ENCODE assay signal across 10 cellular contexts in genomic region chr6:165571721-165572132, GRCh38.
DNase-seq lines count a peak whose midpoint lies in the region; ATAC-seq, FAIRE-seq and TF ChIP-seq lines count a peak whose summit lies in the region.
"Had no signal": no experiment of that assay in that cellular context is flagged by ENCODE, and none has a peak within 500 bp of the region (broad histone marks: within the 10 kb centered on the region; RNA-seq: fewer than 3 reads in every experiment).

No MANE protein-coding gene starts in this region.

- peak overlapping the region; percentile 81; the same call in 2 of the 3 replicates for H3K4me2 ChIP-seq in A549

- H3K4me3 ChIP-seq in A549 (no peak overlapping the region), SJCRH30 (no peak overlapping the region), BE2C (ENCODE audit: low read depth, low read length) (no peak overlapping the region)
- H3K4me3 ChIP-seq: lower lobe of right lung had no signal

- no peak for TF ChIP-seq RAD21 in A549 (conservative IDR thresholded peaks at IDR 0.05 in 1 of 2, IDR thresholded peaks at IDR 0.05 in 1 of 2)

- POLR2A ChIA-PET in A549 (lab: Yijun Ruan, JAX): no interaction called here

- ATAC-seq in A549: peak in 1 of 2 experiments; percentile 7; a peak in 1 of 6 replicates
- ATAC-seq in GM19395 (IDR thresholded peaks at IDR 0.05; ENCODE audit: unreplicated experiment): peak; percentile 93
- peak; percentile 70 for ATAC-seq in HG02970 (IDR thresholded peaks at IDR 0.05; ENCODE audit: low FRiP score, unreplicated experiment)
- ATAC-seq in GM19455 (IDR thresholded peaks at IDR 0.05; ENCODE audit: unreplicated experiment): no peak

- peaks cover 77% of the 10 kb centered on the region for H3K4me1 ChIP-seq in A549
- H3K4me1 ChIP-seq in SJCRH30: peaks cover 10% of the 10 kb centered on the region; the same call in 1 of the 2 replicates
- peaks cover 2% of the 10 kb centered on the region; the same call in 1 of the 2 replicates for H3K4me1 ChIP-seq in BE2C
- H3K4me1 ChIP-seq: lower lobe of right lung had no signal

- no peak for TF ChIP-seq POLR2A in A549 (IDR thresholded peaks at IDR 0.05; ENCODE audit: low read length)

- no peak for TF ChIP-seq CTCF in A549 (IDR thresholded peaks at IDR 0.05)
- TF ChIP-seq CTCF in BE2C (IDR thresholded peaks at IDR 0.05; ENCODE audit: low read depth, low read length): no peak

- CTCF ChIA-PET in A549 (lab: Yijun Ruan, JAX): no interaction called here
- CTCF ChIA-PET in activated naive CD4-positive, alpha-beta T cell treated with anti-CD3 and anti-CD28 coated beads, Interleukin-2, amount 10 ng/mL, durations not matched to agents 7 days and 5 days (lab: Charles Lee): no interaction called here

- H3K36me3 ChIP-seq in SJCRH30 (no peaks in the 10 kb centered on the region), BE2C (no peaks in the 10 kb centered on the region)
- H3K36me3 ChIP-seq: lower lobe of right lung had no signal

- WGBS in A549 (ENCODE audit: missing lambda C conversion rate): 83% methylated on average over 3 of the region's 3 CpGs

- H3K27ac ChIP-seq in A549 (peak overlapping the region; percentile 71 to 75; a peak in 5 of 6 replicates), SJCRH30 (peak overlapping the region; percentile 32; the same call in 1 of the 2 replicates)
- H3K27ac ChIP-seq: lower lobe of right lung had no signal

- no peaks in the 10 kb centered on the region for H3K36me3 Mint-ChIP-seq in activated naive CD4-positive, alpha-beta T cell treated with anti-CD3 and anti-CD28 coated beads, Interleukin-2, amount 10 ng/mL, durations not matched to agents 7 days and 5 days

- FAIRE-seq in A549 (lab: Jason Lieb, UNC): no peak
- FAIRE-seq: A204.1 had no signal

- no peak overlapping the region for H3K27ac Mint-ChIP-seq in activated naive CD4-positive, alpha-beta T cell treated with anti-CD3 and anti-CD28 coated beads, Interleukin-2, amount 10 ng/mL, durations not matched to agents 7 days and 5 days

- DNase-seq in A549 (ENCODE audit: low read depth in 1 of 2, low spot score in 1 of 2) (no peak), SJCRH30 (no peak), BE2C (no peak), UCSD-AML1 (lab: John Stamatoyannopoulos, UW; ENCODE audit: unreplicated experiment) (no peak)
- no peak for DNase-seq in activated naive CD4-positive, alpha-beta T cell treated with anti-CD3 and anti-CD28 coated beads, Interleukin-2, amount 10 ng/mL, durations not matched to agents 7 days and 5 days
- DNase-seq: lower lobe of right lung had no signal

- H3K27me3 ChIP-seq in SJCRH30: no peaks in the 10 kb centered on the region
- H3K27me3 ChIP-seq in BE2C: no peaks in the 10 kb centered on the region

- H3K27me3 Mint-ChIP-seq in activated naive CD4-positive, alpha-beta T cell treated with anti-CD3 and anti-CD28 coated beads, Interleukin-2, amount 10 ng/mL, durations not matched to agents 7 days and 5 days: no peaks in the 10 kb centered on the region

- TF ChIP-seq EP300 in A549 (IDR thresholded peaks at IDR 0.05): no peak

- H3K4me3 Mint-ChIP-seq in activated naive CD4-positive, alpha-beta T cell treated with anti-CD3 and anti-CD28 coated beads, Interleukin-2, amount 10 ng/mL, durations not matched to agents 7 days and 5 days: no peak overlapping the region

- H3K9me3 Mint-ChIP-seq in activated naive CD4-positive, alpha-beta T cell treated with anti-CD3 and anti-CD28 coated beads, Interleukin-2, amount 10 ng/mL, durations not matched to agents 7 days and 5 days: no peaks in the 10 kb centered on the region

- H3K9me3 ChIP-seq in A549 (no peaks in the 10 kb centered on the region), SJCRH30 (replicated peaks) (no peaks in the 10 kb centered on the region), BE2C (no peaks in the 10 kb centered on the region)
- H3K9me3 ChIP-seq: lower lobe of right lung had no signal

- no peaks in the 10 kb centered on the region for H3K4me1 Mint-ChIP-seq in activated naive CD4-positive, alpha-beta T cell treated with anti-CD3 and anti-CD28 coated beads, Interleukin-2, amount 10 ng/mL, durations not matched to agents 7 days and 5 days

TF ChIP-seq in A549, 52 proteins besides CTCF, POLR2A, EP300 and RAD21:
- TF ChIP-seq RNF2 (IDR thresholded peaks at IDR 0.05; ENCODE audit: borderline replicate concordance, low read depth): no peak
- TF ChIP-seq MAX (IDR thresholded peaks at IDR 0.05): no peak
- no peak for TF ChIP-seq NPAS2 (CRISPR knock-in tag; IDR thresholded peaks at IDR 0.05; ENCODE audit: borderline replicate concordance)
- TF ChIP-seq FOXS1 (CRISPR knock-in tag; IDR thresholded peaks at IDR 0.05): no peak
- TF ChIP-seq EHMT2 (IDR thresholded peaks at IDR 0.05; ENCODE audit: low read depth): no peak
- no peak for TF ChIP-seq BCL3 (IDR thresholded peaks at IDR 0.05)
- no peak for TF ChIP-seq CHD2 (IDR thresholded peaks at IDR 0.05; ENCODE audit: low read length, partially characterized antibody)
